In genomic region chr11:64876835-64877341, GRCh38 we compare ENCODE assay signal across 8 cellular contexts. TPM values are rescaled to one million over a fixed set of nuclear protein-coding genes. Genes with fewer than 3 reads are reported as not detected.
DNase-seq lines count a peak whose midpoint lies in the region; ATAC-seq and TF ChIP-seq lines count a peak whose summit lies in the region.

No MANE protein-coding gene starts in this region.

- H3K27ac Mint-ChIP-seq in T-helper 17 cell: peak overlapping the region; percentile 97

- H3K4me3 ChIP-seq in H7 (ENCODE audit: insufficient read depth, low read depth, low read length) (peak overlapping the region; percentile 98), fibroblast of the aortic adventitia (ENCODE audit: low read depth, low read length) (peak overlapping the region; percentile 97)

- H3K4me1 Mint-ChIP-seq in T-helper 17 cell: peaks cover 70% of the 10 kb centered on the region

- no peak for TF ChIP-seq CTCF in fibroblast of the aortic adventitia (IDR thresholded peaks at IDR 0.05; ENCODE audit: insufficient read depth, low read length)

- H3K27me3 ChIP-seq in H7 (ENCODE audit: control insufficient read depth, insufficient read depth, low read length): peaks cover 2% of the 10 kb centered on the region

- no peaks in the 10 kb centered on the region for H3K9me3 ChIP-seq in T-helper 17 cell (ENCODE audit: control insufficient read depth, low read length, poor library complexity, severe bottlenecking)

- H3K4me3 Mint-ChIP-seq in T-helper 17 cell: peak overlapping the region; percentile 97

- ATAC-seq in T-helper 17 cell (no peak), GM21529 (IDR thresholded peaks at IDR 0.05; ENCODE audit: unreplicated experiment) (no peak)

- H3K36me3 Mint-ChIP-seq in T-helper 17 cell (ENCODE audit: low read depth): peaks cover 10% of the 10 kb centered on the region

- no peak for DNase-seq in H7
- DNase-seq in T-helper 17 cell: no peak
- peak; percentile 69 for DNase-seq in fibroblast of the aortic adventitia (ENCODE audit: low read depth)
- peak; percentile 68 for DNase-seq in renal cortical epithelial cell (ENCODE audit: low read depth)
- no peak for DNase-seq in SKM-1 treated with dmso at 0.1 percent for 144 hours (lab: John Stamatoyannopoulos, UW; ENCODE audit: unreplicated experiment)
- DNase-seq in cortex of kidney (lab: John Stamatoyannopoulos, UW): no peak
- no peak for DNase-seq in stimulated activated CD4-positive, alpha-beta T cell treated with anti-CD3 and anti-CD28 coated beads, Interleukin-2, amount 100 ng/mL, for 48 hours

- H3K36me3 ChIP-seq in H7 (replicated peaks; ENCODE audit: control insufficient read depth, insufficient read depth, low read length): no peaks in the 10 kb centered on the region; the same call in 1 of the 2 replicates

- H3K27me3 Mint-ChIP-seq in T-helper 17 cell: no peaks in the 10 kb centered on the region

RNA-seq across cellular contexts. Expression of gene EHD1, which starts 1.5 kb away (rescaled TPM):
- total RNA-seq in H7 (2014; rRNA removed; shearing (Covaris generic)): 23.7 and 30.2 TPM in 2 replicates
- total RNA-seq in T-helper 17 cell: 100 to 1,000 TPM; 184 to 212 TPM
- 68.1 and 113 TPM in 2 replicates for total RNA-seq in fibroblast of the aortic adventitia (ENCODE audit: low replicate concordance)
- total RNA-seq in renal cortical epithelial cell: 103 and 181 TPM in 2 replicates

RNA-seq across cellular contexts. Expression of gene CDC42BPG, which starts 32.4 kb away (rescaled TPM):
- total RNA-seq in H7 (2014; rRNA removed; shearing (Covaris generic)): 2.3 and 2.6 TPM in 2 replicates
- 1 to 10 TPM; 4.0 to 7.7 TPM for total RNA-seq in T-helper 17 cell
- 0.08 and 0.09 TPM in 2 replicates for total RNA-seq in fibroblast of the aortic adventitia (ENCODE audit: low replicate concordance)
- 8.7 and 9.4 TPM in 2 replicates for total RNA-seq in renal cortical epithelial cell

RNA-seq across cellular contexts. Expression of gene ATG2A, which starts 40.1 kb away (rescaled TPM):
- 19.3 and 22.5 TPM in 2 replicates for total RNA-seq in H7 (2014; rRNA removed; shearing (Covaris generic))
- total RNA-seq in T-helper 17 cell: 100 to 1,000 TPM; 161 to 226 TPM
- 18.2 and 18.8 TPM in 2 replicates for total RNA-seq in fibroblast of the aortic adventitia (ENCODE audit: low replicate concordance)
- 16.8 and 28.9 TPM in 2 replicates for total RNA-seq in renal cortical epithelial cell

RNA-seq across cellular contexts. Expression of gene PPP2R5B, which starts 47.6 kb away (rescaled TPM):
- total RNA-seq in H7 (2014; rRNA removed; shearing (Covaris generic)): 5.0 and 6.0 TPM in 2 replicates
- total RNA-seq in T-helper 17 cell (10 to 100 TPM; 21.5 to 25.3 TPM), fibroblast of the aortic adventitia (ENCODE audit: low replicate concordance) (7.9 and 9.3 TPM in 2 replicates), renal cortical epithelial cell (21.7 and 22.9 TPM in 2 replicates)

RNA-seq across cellular contexts. Expression of gene GPHA2, which starts 58.8 kb away (rescaled TPM):
- 2.4 TPM in 1 of 2 replicates, not detected in the other for total RNA-seq in H7 (2014; rRNA removed; shearing (Covaris generic))
- total RNA-seq in T-helper 17 cell: not detected
- total RNA-seq in fibroblast of the aortic adventitia (ENCODE audit: low replicate concordance): not detected in 2 replicates
- total RNA-seq in renal cortical epithelial cell: not detected in 2 replicates

Comparison
In these comparisons a context has a peak if more than half of its experiments do, and no peak if none do; other contexts are left out.
1. DNase-seq: peak in fibroblast of the aortic adventitia (single experiment) and renal cortical epithelial cell (single experiment); none in H7 (single experiment), T-helper 17 cell (0 of 3), SKM-1 treated with dmso at 0.1 percent for 144 hours (single experiment), cortex of kidney (single experiment) and stimulated activated CD4-positive, alpha-beta T cell treated with anti-CD3 and anti-CD28 coated beads, Interleukin-2, amount 100 ng/mL, for 48 hours (0 of 2).